Comparison of ENCODE assay signal across 31 cellular contexts in the genomic region with DNA sequence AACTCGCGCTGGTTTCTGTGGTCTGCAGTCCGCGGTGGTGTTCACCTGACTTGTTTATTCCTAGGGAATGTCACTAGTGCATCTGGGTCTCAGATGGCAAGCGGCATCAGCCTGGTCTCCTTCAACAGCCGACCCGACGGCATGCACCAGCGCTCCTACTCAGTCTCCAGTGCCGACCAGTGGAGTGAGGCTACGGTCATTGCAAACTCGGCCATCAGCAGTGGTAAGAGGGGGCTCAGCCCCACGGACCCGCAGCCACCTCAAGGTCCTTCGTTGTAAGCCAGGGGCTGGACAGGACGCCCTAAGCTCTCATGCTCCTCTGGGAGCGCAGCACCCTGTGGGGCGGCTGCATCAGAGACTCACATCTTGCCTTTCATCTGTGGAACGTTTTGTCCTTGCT.
"Had no signal": no experiment of that assay in that cellular context is flagged by ENCODE, and none has a peak within 500 bp of the region (broad histone marks: within the 10 kb centered on the region; RNA-seq: fewer than 3 reads in every experiment).

No MANE protein-coding gene starts in this region.

- H3K36me3 Mint-ChIP-seq: activated naive CD8-positive, alpha-beta T cell had no signal

- H3K9me3 Mint-ChIP-seq: activated B cell treated with CpG ODN at 0.5 μM for 24 hours; activated CD8-positive, alpha-beta T cell treated with anti-CD3 and anti-CD28 coated beads for 36 hours; activated T-cell treated with anti-CD3 and anti-CD28 coated beads, Interleukin-2, amount 50 U/mL, for 4 hours; activated T-helper 17 cell treated with anti-CD3 and anti-CD28 coated beads, Interleukin-2, amount 50 U/mL, for 72 hours; central memory CD8-positive, alpha-beta T cell; effector memory CD8-positive, alpha-beta T cell; T-helper 2 cell treated with Interferon-gamma antibody and Interleukin-4, amounts not matched to agents 5 μg/mL and 100 μg/mL, for 36 hours had no signal

- H3K4me1 Mint-ChIP-seq: activated B cell treated with CpG ODN at 0.5 μM for 24 hours; activated T-helper 17 cell treated with anti-CD3 and anti-CD28 coated beads, Interleukin-2, amount 50 U/mL, for 72 hours; central memory CD8-positive, alpha-beta T cell had no signal

- ATAC-seq: activated CD4-positive, CD25-positive, alpha-beta regulatory T cell treated with anti-CD3 and anti-CD28 coated beads, Interleukin-2, amount 50 U/mL, for 24 hours; activated CD8-positive, alpha-beta T cell treated with anti-CD3 and anti-CD28 coated beads for 36 hours; activated T-cell treated with anti-CD3 and anti-CD28 coated beads, Interleukin-2, amount 50 U/mL, for 4 hours; activated T-helper 17 cell treated with anti-CD3 and anti-CD28 coated beads, Interleukin-2, amount 50 U/mL, for 72 hours; effector memory CD8-positive, alpha-beta T cell; gastroesophageal sphincter; T-helper 17 cell had no signal

- H3K4me1 ChIP-seq: esophagus squamous epithelium had no signal

- H3K27ac ChIP-seq: brain microvascular endothelial cell, epithelial cell of prostate, esophagus squamous epithelium, gastroesophageal sphincter, WERI-Rb-1 had no signal

- H3K27me3 Mint-ChIP-seq: activated B cell treated with CpG ODN at 0.5 μM for 24 hours; activated CD8-positive, alpha-beta T cell treated with anti-CD3 and anti-CD28 coated beads for 36 hours; activated T-helper 17 cell treated with anti-CD3 and anti-CD28 coated beads, Interleukin-2, amount 50 U/mL, for 72 hours; central memory CD8-positive, alpha-beta T cell; effector memory CD8-positive, alpha-beta T cell had no signal

- DNase-seq: activated B cell treated with CpG ODN at 0.5 μM for 24 hours; activated CD4-positive, alpha-beta T cell treated with anti-CD3 and anti-CD28 coated beads for 48 hours; activated CD4-positive, alpha-beta T cell treated with anti-CD3 and anti-CD28 coated beads, Interleukin-2, amount 50 U/mL, for 1 hour; activated CD4-positive, alpha-beta T cell treated with anti-CD3 and anti-CD28 coated beads, Interleukin-2, amount 50 U/mL, for 48 hours; activated CD8-positive, alpha-beta memory T cell treated with anti-CD3 and anti-CD28 coated beads for 24 hours; activated CD8-positive, alpha-beta T cell treated with anti-CD3 and anti-CD28 coated beads for 36 hours; activated effector memory CD4-positive, alpha-beta T cell treated with Interleukin-2 at 50 U/mL for 16 hours; activated gamma-delta T cell treated with Interleukin-2 at 50 U/mL for 16 hours; activated naive CD4-positive, alpha-beta T cell treated with anti-CD3 and anti-CD28 coated beads, Interleukin-2, amount 50 U/mL, for 16 hours; activated naive CD4-positive, alpha-beta T cell treated with Interleukin-2 at 50 U/mL for 16 hours; activated T-cell treated with anti-CD3 and anti-CD28 coated beads, Interleukin-2, amount 50 U/mL, for 4 hours; amniotic stem cell; anterior cingulate cortex; brain microvascular endothelial cell; cortex of kidney; dermis blood vessel endothelial cell; effector CD4-positive, alpha-beta T cell; effector memory CD8-positive, alpha-beta T cell; esophagus squamous epithelium; foreskin melanocyte; T-helper 1 cell; T-helper 17 cell; T1000; WERI-Rb-1 had no signal

- H3K9me3 ChIP-seq: esophagus squamous epithelium, gastroesophageal sphincter had no signal

- H3K36me3 ChIP-seq: brain microvascular endothelial cell had no signal

- H3K4me3 ChIP-seq: esophagus squamous epithelium, gastroesophageal sphincter had no signal

- H3K27ac Mint-ChIP-seq: activated B cell treated with CpG ODN at 0.5 μM for 24 hours; activated CD8-positive, alpha-beta T cell treated with anti-CD3 and anti-CD28 coated beads for 36 hours; activated naive CD8-positive, alpha-beta T cell; activated T-helper 17 cell treated with anti-CD3 and anti-CD28 coated beads, Interleukin-2, amount 50 U/mL, for 72 hours; effector memory CD8-positive, alpha-beta T cell; T-helper 17 cell; T-helper 2 cell treated with Interferon-gamma antibody and Interleukin-4, amounts not matched to agents 5 μg/mL and 100 μg/mL, for 36 hours had no signal

- H3K4me3 Mint-ChIP-seq: activated B cell treated with CpG ODN at 0.5 μM for 24 hours; activated CD8-positive, alpha-beta T cell treated with anti-CD3 and anti-CD28 coated beads for 36 hours; activated naive CD8-positive, alpha-beta T cell; activated T-cell treated with anti-CD3 and anti-CD28 coated beads, Interleukin-2, amount 50 U/mL, for 4 hours; activated T-helper 17 cell treated with anti-CD3 and anti-CD28 coated beads, Interleukin-2, amount 50 U/mL, for 72 hours; central memory CD8-positive, alpha-beta T cell; effector memory CD8-positive, alpha-beta T cell; T-helper 17 cell; T-helper 2 cell treated with Interferon-gamma antibody and Interleukin-4, amounts not matched to agents 5 μg/mL and 100 μg/mL, for 36 hours had no signal

- H3K27me3 ChIP-seq: brain microvascular endothelial cell, esophagus squamous epithelium, gastroesophageal sphincter had no signal
